ENCODE assay signal across 8 cellular contexts in genomic region chr1:21703318-21703963, GRCh38. TPM values are rescaled to one million over a fixed set of nuclear protein-coding genes. Genes with fewer than 3 reads are reported as not detected.
DNase-seq lines count a peak whose midpoint lies in the region; ATAC-seq and TF ChIP-seq lines count a peak whose summit lies in the region.

No MANE protein-coding gene starts in this region.

- peak; percentile 39 for TF ChIP-seq CTCF in hepatocyte (IDR thresholded peaks at IDR 0.05; ENCODE audit: poor library complexity)

- no peaks in the 10 kb centered on the region for H3K9me3 ChIP-seq in hepatocyte (ENCODE audit: low read depth)

- H3K4me3 ChIP-seq in hepatocyte, result no peak overlapping the region

- H3K27me3 ChIP-seq in hepatocyte, result no peaks in the 10 kb centered on the region

- no peaks in the 10 kb centered on the region for H3K36me3 ChIP-seq in hepatocyte (replicated peaks; ENCODE audit: insufficient read depth, low read depth)

- no peak overlapping the region for H3K4me2 ChIP-seq in hepatocyte

- 71% methylated on average over 3 of the region's 3 CpGs for WGBS in hepatocyte (ENCODE audit: low lambda C conversion rate, missing lambda C conversion rate)

- no peak overlapping the region for H3K27ac ChIP-seq in hepatocyte

- no peaks in the 10 kb centered on the region for H3K79me2 ChIP-seq in hepatocyte

- peaks cover 3% of the 10 kb centered on the region for H4K20me1 ChIP-seq in hepatocyte (ENCODE audit: insufficient read depth, poor library complexity, severe bottlenecking)

- H3K4me1 ChIP-seq in hepatocyte (ENCODE audit: insufficient read depth), result no peaks in the 10 kb centered on the region

- H2AFZ ChIP-seq in hepatocyte, result no peak overlapping the region

- ATAC-seq in GM21367 (IDR thresholded peaks at IDR 0.05; ENCODE audit: unreplicated experiment) (no peak), GM18511 (IDR thresholded peaks at IDR 0.05; ENCODE audit: unreplicated experiment) (no peak)

- DNase-seq in DMS153 treated with DMSO at 0.1 percent for 48 hours (lab: John Stamatoyannopoulos, UW; ENCODE audit: unreplicated experiment) (peak; percentile 1), HT-29 (ENCODE audit: low spot score) (peak; percentile 55), SW480 (ENCODE audit: low spot score) (peak; percentile 39), hepatocyte (ENCODE audit: low spot score) (peak; percentile 37)
- no peak for DNase-seq in stimulated activated CD4-positive, alpha-beta T cell treated with anti-CD3 and anti-CD28 coated beads, Interleukin-2, amount 100 ng/mL, for 48 hours
- DNase-seq in activated naive CD4-positive, alpha-beta T cell treated with Interleukin-2 at 50 U/mL for 16 hours, result no peak

- H3K9me2 ChIP-seq in hepatocyte (replicated peaks; ENCODE audit: insufficient read depth), result no peaks in the 10 kb centered on the region

RNA-seq across cellular contexts. Expression of gene RAP1GAP, which starts 34.3 kb away (rescaled TPM):
- 56.9 and 69.0 TPM in 2 replicates for total RNA-seq in HT-29 (2014; rRNA removed; shearing (Covaris generic))
- 12.0 and 12.3 TPM in 2 replicates for total RNA-seq in hepatocyte
- 14.2 and 18.0 TPM in 2 replicates for polyA plus RNA-seq in hepatocyte

Comparison
In these comparisons a context has a peak if more than half of its experiments do, and no peak if none do; other contexts are left out.
1. DNase-seq: peak in DMS153 treated with DMSO at 0.1 percent for 48 hours (single experiment), HT-29 (single experiment), SW480 (single experiment) and hepatocyte (single experiment); none in stimulated activated CD4-positive, alpha-beta T cell treated with anti-CD3 and anti-CD28 coated beads, Interleukin-2, amount 100 ng/mL, for 48 hours (0 of 2) and activated naive CD4-positive, alpha-beta T cell treated with Interleukin-2 at 50 U/mL for 16 hours (single experiment).